9 cellular contexts compared by ENCODE assay signal in the genomic region with DNA sequence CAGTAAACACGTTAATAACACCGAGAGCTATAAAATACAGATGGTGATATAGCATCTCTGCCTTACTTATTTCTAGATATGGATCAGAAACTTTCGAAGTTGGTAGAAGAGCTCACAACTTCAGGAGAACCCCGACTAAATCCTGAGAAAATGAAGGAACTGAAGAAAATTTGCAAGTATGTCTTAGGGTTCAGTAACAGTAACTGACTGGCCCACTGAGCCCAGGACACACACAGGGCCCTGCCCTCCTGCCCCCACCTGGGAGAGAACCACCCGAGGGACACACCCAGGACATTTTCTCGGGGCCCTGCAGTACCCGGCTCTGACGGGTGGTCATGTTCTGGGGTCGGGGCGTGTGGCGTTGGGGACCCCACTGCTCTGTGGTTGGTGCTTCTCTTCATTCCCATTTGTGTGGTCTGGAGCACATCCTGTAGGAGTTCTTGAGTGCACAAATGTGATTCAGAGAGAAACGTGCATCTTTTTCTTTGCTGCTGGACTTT. TPM values are rescaled to one million over a fixed set of nuclear protein-coding genes. Genes with fewer than 3 reads are reported as not detected.
A peak's percentile ranks its signal among the peaks of the same experiment; 100 is the strongest.
DNase-seq lines count a peak whose midpoint lies in the region; ATAC-seq, FAIRE-seq and TF ChIP-seq lines count a peak whose summit lies in the region.
"Had no signal": no experiment of that assay in that cellular context is flagged by ENCODE, and none has a peak within 500 bp of the region (broad histone marks: within the 10 kb centered on the region; RNA-seq: fewer than 3 reads in every experiment).

No MANE protein-coding gene starts in this region.

- POLR2A ChIA-PET in A549 (lab: Yijun Ruan, JAX): interaction anchor here (1.7 to 2.6 kb wide), 2 partner anchors 100 to 364 kb away, joined by 5 to 26 read pairs; a partner anchor contains a TSS

- no peaks in the 10 kb centered on the region for H4K20me1 ChIP-seq in KMS-11 (ENCODE audit: insufficient read depth)

- H3K9ac ChIP-seq in KMS-11 (peak overlapping the region; percentile 70; the same call in 1 of the 2 replicates), muscle layer of colon (ENCODE audit: low read length) (peak overlapping the region; percentile 98)

- DNase-seq in A549 (ENCODE audit: low read depth in 1 of 2, low spot score in 1 of 2) (no peak), choroid plexus epithelial cell (ENCODE audit: low read depth) (no peak), NCI-H2081 (lab: John Stamatoyannopoulos, UW) (no peak), ureter (ENCODE audit: low spot score) (no peak), D721Med (ENCODE audit: insufficient read length, low spot score) (no peak)
- DNase-seq: NCI-H1694 treated with DMSO at 0.1 percent for 48 hours had no signal

- H3K4me1 ChIP-seq in A549: peaks cover 11% of the 10 kb centered on the region; the same call in 1 of the 3 replicates
- H3K4me1 ChIP-seq in KMS-11 (ENCODE audit: low read depth, poor library complexity, severe bottlenecking): no peaks in the 10 kb centered on the region
- H3K4me1 ChIP-seq in muscle layer of colon (ENCODE audit: insufficient read depth, low read length): peaks cover 22% of the 10 kb centered on the region

- peak overlapping the region; percentile 16; the same call in 1 of the 2 replicates for H2AFZ ChIP-seq in KMS-11 (ENCODE audit: low read depth)

- H3K27ac ChIP-seq in A549: peak overlapping the region; percentile 90 to 98
- peak overlapping the region; percentile 56 for H3K27ac ChIP-seq in KMS-11
- peak overlapping the region; percentile 97 for H3K27ac ChIP-seq in muscle layer of colon (ENCODE audit: low read depth, low read length)

- no peak for TF ChIP-seq POLR2A in A549 (IDR thresholded peaks at IDR 0.05; ENCODE audit: low read length)

- no peaks in the 10 kb centered on the region for H3K79me2 ChIP-seq in KMS-11 (ENCODE audit: insufficient read depth, low read depth)

- H3K4me3 ChIP-seq in A549 (peak overlapping the region; percentile 76), KMS-11 (IDR thresholded peaks at IDR 0.05; ENCODE audit: insufficient read depth, low read depth, low read length) (no peak overlapping the region), choroid plexus epithelial cell (ENCODE audit: low read depth, low read length) (peak overlapping the region; percentile 74), muscle layer of colon (ENCODE audit: low read depth in 1 of 2, low read length in 2 of 2) (peak overlapping the region; percentile 57 to 84)

- TF ChIP-seq CTCF in A549 (IDR thresholded peaks at IDR 0.05): no peak
- TF ChIP-seq CTCF in KMS-11 (conservative IDR thresholded peaks at IDR 0.05; ENCODE audit: low read depth, low read length): no peak
- TF ChIP-seq CTCF in choroid plexus epithelial cell (conservative IDR thresholded peaks at IDR 0.05; ENCODE audit: low read depth, low read length): no peak
- TF ChIP-seq CTCF in D721Med (IDR thresholded peaks at IDR 0.05; ENCODE audit: insufficient read depth, missing control alignments): no peak

- ATAC-seq in A549 (no peak), HG02678 (IDR thresholded peaks at IDR 0.05; ENCODE audit: unreplicated experiment) (no peak)

- H3K9me3 ChIP-seq in A549: no peaks in the 10 kb centered on the region
- H3K9me3 ChIP-seq in muscle layer of colon (ENCODE audit: low read length): no peaks in the 10 kb centered on the region

- no peak for TF ChIP-seq RAD21 in A549 (conservative IDR thresholded peaks at IDR 0.05 in 1 of 2, IDR thresholded peaks at IDR 0.05 in 1 of 2)

- TF ChIP-seq EP300 in A549 (IDR thresholded peaks at IDR 0.05): no peak

- H3K27me3 ChIP-seq in KMS-11 (ENCODE audit: insufficient read depth, low read depth) (no peaks in the 10 kb centered on the region), muscle layer of colon (ENCODE audit: control insufficient read depth in 1 of 2, insufficient read depth in 2 of 2, low read length in 2 of 2) (no peaks in the 10 kb centered on the region)

- 68% methylated on average over 12 of the region's 12 CpGs for WGBS in A549 (ENCODE audit: missing lambda C conversion rate)

- no peak for FAIRE-seq in A549 (lab: Jason Lieb, UNC)
- no peak for FAIRE-seq in D721Med (lab: Jason Lieb, UNC)

- CTCF ChIA-PET in A549 (lab: Yijun Ruan, JAX): interaction anchor here (1.4 to 2.4 kb wide), 4 partner anchors 8 to 218 kb away, joined by 3 to 15 read pairs (median 8); no protein-coding TSS in a partner anchor

- peak overlapping the region; percentile 86 for H3K4me2 ChIP-seq in A549
- H3K4me2 ChIP-seq in KMS-11: peak overlapping the region; percentile 91

- no peaks in the 10 kb centered on the region for H3K36me3 ChIP-seq in KMS-11 (ENCODE audit: insufficient read depth)
- H3K36me3 ChIP-seq in muscle layer of colon (ENCODE audit: insufficient read depth, low read length): peaks cover 19% of the 10 kb centered on the region

TF ChIP-seq in A549, 52 proteins besides CTCF, POLR2A, EP300 and RAD21:
- TF ChIP-seq CBX8 (IDR thresholded peaks at IDR 0.05) (no peak), FOXS1 (CRISPR knock-in tag; IDR thresholded peaks at IDR 0.05) (no peak)

RNA-seq across cellular contexts. Expression of a gene that starts 1.1 kb away (rescaled TPM):
- polyA plus RNA-seq in A549 (2011; rRNA removed) (6.3 and 6.9 TPM in 2 replicates), A549 (2017; fragmentation: RNase III; extraction: RNeasy Plus Mini Kit Qiagen cat#74134 plus additional on column Dnase treatment) (4.3 to 5.4 TPM (median 4.5 TPM) in 3 replicates)
- polyA plus RNA-seq in A549 (2012; cell fraction: cytosol; rRNA removed): 6.8 and 7.9 TPM in 2 replicates
- 28.0 and 46.1 TPM in 2 replicates for polyA plus RNA-seq in A549 (2012; cell fraction: nucleus; rRNA removed)
- polyA minus RNA-seq in A549 (2011; rRNA and poly(A)+ RNA removed): 4.3 and 6.2 TPM in 2 replicates
- 48.1 TPM for total RNA-seq in ureter

RNA-seq across cellular contexts. Expression of a gene that starts 58.2 kb away (rescaled TPM):
- polyA plus RNA-seq in A549 (2011; rRNA removed): not detected in 2 replicates
- polyA plus RNA-seq in A549 (2012; cell fraction: cytosol; rRNA removed): not detected in 2 replicates
- not detected in 2 replicates for polyA plus RNA-seq in A549 (2012; cell fraction: nucleus; rRNA removed)
- not detected in 3 replicates for polyA plus RNA-seq in A549 (2017; fragmentation: RNase III; extraction: RNeasy Plus Mini Kit Qiagen cat#74134 plus additional on column Dnase treatment)
- polyA minus RNA-seq in A549 (2011; rRNA and poly(A)+ RNA removed): not detected in 2 replicates
- total RNA-seq in ureter: not detected

RNA-seq across cellular contexts. Expression of a gene that starts 58.4 kb away (rescaled TPM):
- polyA plus RNA-seq in A549 (2011; rRNA removed): 42.4 and 46.1 TPM in 2 replicates
- polyA plus RNA-seq in A549 (2012; cell fraction: cytosol; rRNA removed): 109 and 110 TPM in 2 replicates
- polyA plus RNA-seq in A549 (2012; cell fraction: nucleus; rRNA removed): 191 and 229 TPM in 2 replicates
- 58.4 to 67.1 TPM (median 58.5 TPM) in 3 replicates for polyA plus RNA-seq in A549 (2017; fragmentation: RNase III; extraction: RNeasy Plus Mini Kit Qiagen cat#74134 plus additional on column Dnase treatment)
- polyA minus RNA-seq in A549 (2011; rRNA and poly(A)+ RNA removed): 22.2 and 31.8 TPM in 2 replicates
- 75.3 TPM for total RNA-seq in ureter
